18 cellular contexts compared by ENCODE assay signal in genomic region chr10:77011823-77012566, GRCh38.
A peak's percentile ranks its signal among the peaks of the same experiment; 100 is the strongest.
DNase-seq lines count a peak whose midpoint lies in the region; ATAC-seq and TF ChIP-seq lines count a peak whose summit lies in the region.
"Had no signal": no experiment of that assay in that cellular context is flagged by ENCODE, and none has a peak within 500 bp of the region (broad histone marks: within the 10 kb centered on the region; RNA-seq: fewer than 3 reads in every experiment).

No MANE protein-coding gene starts in this region.

- H3K9me2 ChIP-seq in Karpas-422 (replicated peaks; ENCODE audit: insufficient read depth, low read length), result no peaks in the 10 kb centered on the region

- H3K27me3 ChIP-seq in Karpas-422 (ENCODE audit: low read length) (no peaks in the 10 kb centered on the region), osteoblast (ENCODE audit: insufficient read depth, low read length) (no peaks in the 10 kb centered on the region), upper lobe of left lung (no peaks in the 10 kb centered on the region)
- H3K27me3 ChIP-seq: BLaER1 treated with 17β-estradiol and CSF1 and Interleukin-3, amounts not matched to agents 10 nM and 100 nM had no signal

- TF ChIP-seq CTCF in fibroblast of the aortic adventitia (IDR thresholded peaks at IDR 0.05; ENCODE audit: insufficient read depth, low read length) (no peak), osteoblast (IDR thresholded peaks at IDR 0.05; ENCODE audit: extremely low read depth, low read depth, low read length) (no peak), upper lobe of left lung (IDR thresholded peaks at IDR 0.05) (no peak)

- peak; percentile 22 for DNase-seq in Karpas-422
- peak; percentile 92 for DNase-seq in fibroblast of the aortic adventitia (ENCODE audit: low read depth)
- no peak for DNase-seq in osteoblast (ENCODE audit: insufficient read length, low spot score, missing footprints)
- DNase-seq in upper lobe of left lung, result no peak
- no peak for DNase-seq in A172 (ENCODE audit: low spot score)
- no peak for DNase-seq in NCI-H2107 (lab: John Stamatoyannopoulos, UW)
- no peak for DNase-seq in activated CD4-positive, alpha-beta T cell treated with anti-CD3 and anti-CD28 coated beads, Interleukin-2, amount 50 U/mL, for 4 hours
- DNase-seq: activated CD4-positive, CD25-positive, alpha-beta regulatory T cell; cerebellar nuclear complex; endodermal cell; KBM-7; naive thymus-derived CD4-positive, alpha-beta T cell; NCI-H1048; OCI-M1; SJCRH30 had no signal

- H3K9ac ChIP-seq in Karpas-422 (ENCODE audit: low read length), result no peak overlapping the region
- H3K9ac ChIP-seq: BLaER1 treated with 17β-estradiol and CSF1 and Interleukin-3, amounts not matched to agents 10 nM and 100 nM had no signal

- H3K4me1 ChIP-seq in Karpas-422 (ENCODE audit: low read length) (no peaks in the 10 kb centered on the region), osteoblast (ENCODE audit: insufficient read depth, low read length) (peaks cover 35% of the 10 kb centered on the region), upper lobe of left lung (peaks cover 0 to 10% (median 3%) of the 10 kb centered on the region in 4 donors)
- H3K4me1 ChIP-seq: SJCRH30 had no signal

- H3K4me3 ChIP-seq in Karpas-422 (ENCODE audit: low read length) (no peak overlapping the region), fibroblast of the aortic adventitia (ENCODE audit: low read depth, low read length) (no peak overlapping the region), osteoblast (ENCODE audit: insufficient read depth, low read length) (peak overlapping the region; percentile 8), upper lobe of left lung (no peak overlapping the region)
- H3K4me3 ChIP-seq: BLaER1 treated with 17β-estradiol and CSF1 and Interleukin-3, amounts not matched to agents 10 nM and 100 nM; lung; SJCRH30 had no signal

- no peaks in the 10 kb centered on the region for H3K79me2 ChIP-seq in Karpas-422 (ENCODE audit: low read length)
- no peaks in the 10 kb centered on the region for H3K79me2 ChIP-seq in osteoblast (ENCODE audit: insufficient read depth, low read length)

- 62% methylated on average over 10 of the region's 10 CpGs for WGBS in upper lobe of left lung, 2 donors

- H3K9me3 ChIP-seq in Karpas-422 (ENCODE audit: low read length) (no peaks in the 10 kb centered on the region), osteoblast (ENCODE audit: low read depth, low read length) (no peaks in the 10 kb centered on the region), upper lobe of left lung (no peaks in the 10 kb centered on the region)
- H3K9me3 ChIP-seq: BLaER1 treated with 17β-estradiol and CSF1 and Interleukin-3, amounts not matched to agents 10 nM and 100 nM; SJCRH30 had no signal

- no peak overlapping the region for H2AFZ ChIP-seq in Karpas-422 (ENCODE audit: low read length)
- H2AFZ ChIP-seq in osteoblast (ENCODE audit: low read length), result peak overlapping the region; percentile 64

- no peak for TF ChIP-seq EP300 in upper lobe of left lung (IDR thresholded peaks at IDR 0.05)

- H3K27ac ChIP-seq in Karpas-422 (ENCODE audit: low read length), result no peak overlapping the region
- peak overlapping the region; percentile 63 for H3K27ac ChIP-seq in osteoblast (ENCODE audit: low read depth, low read length)
- peak overlapping the region in 3 of 4 donors; percentile 14 to 25 (median 23) for H3K27ac ChIP-seq in upper lobe of left lung
- H3K27ac ChIP-seq: BLaER1 treated with 17β-estradiol and CSF1 and Interleukin-3, amounts not matched to agents 10 nM and 100 nM; SJCRH30 had no signal

- ATAC-seq in upper lobe of left lung (ENCODE audit: low FRiP score in 2 of 2) (peak in 1 of 2 donors; percentile 77), HG03135 (IDR thresholded peaks at IDR 0.05; ENCODE audit: unreplicated experiment) (no peak)
- ATAC-seq: naive thymus-derived CD4-positive, alpha-beta T cell had no signal

- H4K20me1 ChIP-seq in Karpas-422 (ENCODE audit: insufficient read depth, low read depth, low read length) (no peaks in the 10 kb centered on the region), osteoblast (ENCODE audit: insufficient read depth, low read length) (no peaks in the 10 kb centered on the region)
- H4K20me1 ChIP-seq: BLaER1 treated with 17β-estradiol and CSF1 and Interleukin-3, amounts not matched to agents 10 nM and 100 nM had no signal

- H3K4me2 ChIP-seq in Karpas-422 (ENCODE audit: low read depth, low read length, poor library complexity, severe bottlenecking) (no peak overlapping the region), osteoblast (ENCODE audit: insufficient read depth, low read length) (peak overlapping the region; percentile 40)
- H3K4me2 ChIP-seq: BLaER1 treated with 17β-estradiol and CSF1 and Interleukin-3, amounts not matched to agents 10 nM and 100 nM had no signal

- no peak for TF ChIP-seq POLR2A in upper lobe of left lung (IDR thresholded peaks at IDR 0.05)

- H3K36me3 ChIP-seq in Karpas-422 (ENCODE audit: insufficient read depth, low read length) (no peaks in the 10 kb centered on the region), osteoblast (ENCODE audit: insufficient read depth, low read length) (no peaks in the 10 kb centered on the region), upper lobe of left lung (no peaks in the 10 kb centered on the region)
- H3K36me3 ChIP-seq: BLaER1 treated with 17β-estradiol and CSF1 and Interleukin-3, amounts not matched to agents 10 nM and 100 nM; SJCRH30 had no signal

Comparison
In these comparisons a context has a peak if more than half of its experiments do, and no peak if none do; other contexts are left out.
1. DNase-seq: peak in Karpas-422 (single experiment) and fibroblast of the aortic adventitia (single experiment); none in osteoblast (single experiment), upper lobe of left lung (0 of 2), A172 (single experiment), NCI-H2107 (single experiment) and activated CD4-positive, alpha-beta T cell treated with anti-CD3 and anti-CD28 coated beads, Interleukin-2, amount 50 U/mL, for 4 hours (0 of 2).